Comparison of ENCODE assay signal across 9 cellular contexts in the genomic region with DNA sequence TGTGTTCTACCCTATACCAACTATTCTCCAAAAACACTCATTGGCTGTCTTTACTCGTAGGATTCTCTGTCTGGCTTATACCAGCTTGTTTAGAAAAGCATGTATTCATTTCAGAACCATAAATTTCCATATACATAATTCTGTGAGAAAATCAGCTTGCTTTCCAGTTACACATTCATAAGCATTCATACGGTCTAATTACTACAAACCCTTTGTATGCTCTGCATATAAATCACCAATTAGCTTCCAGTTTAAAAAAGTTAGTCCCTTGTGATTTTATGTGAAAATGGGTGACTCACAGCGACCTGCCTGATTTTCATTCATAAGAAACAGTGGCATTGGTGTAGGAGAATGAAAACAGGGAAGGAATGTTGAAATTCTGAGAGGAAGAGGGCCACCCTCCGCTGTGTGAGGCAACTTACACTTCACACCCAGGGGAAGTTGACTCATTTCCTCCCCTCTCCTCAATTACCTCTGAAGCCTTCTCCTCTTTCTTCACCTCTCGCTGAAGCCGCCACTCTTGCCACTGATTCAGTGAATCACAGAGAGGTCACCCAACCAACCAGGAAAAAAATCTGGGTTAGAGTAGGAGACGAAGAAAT.
DNase-seq lines count a peak whose midpoint lies in the region; ATAC-seq and TF ChIP-seq lines count a peak whose summit lies in the region.
"Had no signal": no experiment of that assay in that cellular context is flagged by ENCODE, and none has a peak within 500 bp of the region (broad histone marks: within the 10 kb centered on the region; RNA-seq: fewer than 3 reads in every experiment).

No MANE protein-coding gene starts in this region.

- H3K9me3 ChIP-seq in body of pancreas: no peaks in the 10 kb centered on the region
- H3K9me3 ChIP-seq: tibial artery had no signal

- no peaks in the 10 kb centered on the region for H3K79me2 ChIP-seq in mesendoderm (ENCODE audit: control insufficient read depth, insufficient read depth, low read length)

- no peak overlapping the region for H3K56ac ChIP-seq in mesendoderm (ENCODE audit: low read length)

- no peak overlapping the region for H3K23ac ChIP-seq in mesendoderm (ENCODE audit: low read length)

- ATAC-seq in body of pancreas (peak; percentile 35), GM19023 (IDR thresholded peaks at IDR 0.05; ENCODE audit: unreplicated experiment) (no peak)

- H4K8ac ChIP-seq in mesendoderm (ENCODE audit: low read depth, low read length): no peak overlapping the region

- H3K27ac ChIP-seq in body of pancreas (no peak overlapping the region), mesendoderm (ENCODE audit: low read depth, low read length) (peak overlapping the region; percentile 75)
- H3K27ac ChIP-seq: tibial artery had no signal

- no peak overlapping the region for H2AK5ac ChIP-seq in mesendoderm (ENCODE audit: low read length)

- H3K4me2 ChIP-seq in mesendoderm (ENCODE audit: low read length): no peak overlapping the region

- no peak for TF ChIP-seq CTCF in body of pancreas (IDR thresholded peaks at IDR 0.05)

- no peaks in the 10 kb centered on the region for H3K36me3 ChIP-seq in body of pancreas (replicated peaks in 1 of 2; ENCODE audit: insufficient read depth in 1 of 2, low read depth in 2 of 2)
- no peaks in the 10 kb centered on the region for H3K36me3 ChIP-seq in mesendoderm (ENCODE audit: control insufficient read depth, insufficient read depth, low read length)
- H3K36me3 ChIP-seq: tibial artery had no signal

- DNase-seq in GDM1 (lab: John Stamatoyannopoulos, UW): peak; percentile 15
- peak; percentile 92 for DNase-seq in NCI-H460 (ENCODE audit: extremely low read depth, low read depth)
- peak in 1 of 4 donors; percentile 32 for DNase-seq in body of pancreas
- DNase-seq in mesendoderm: peak; percentile 97
- DNase-seq in NCI-H2227 treated with DMSO at 0.1 percent for 48 hours (lab: John Stamatoyannopoulos, UW): no peak
- DNase-seq in SHP77 (lab: John Stamatoyannopoulos, UW): no peak
- no peak for DNase-seq in midbrain (lab: John Stamatoyannopoulos, UW)

- intact Hi-C loops in body of pancreas (cut with DNase I): no loop called here

- H2BK120ac ChIP-seq in mesendoderm (ENCODE audit: low read depth, low read length): no peak overlapping the region

- H3K4me3 ChIP-seq in body of pancreas (no peak overlapping the region), mesendoderm (ENCODE audit: low read length) (no peak overlapping the region)
- H3K4me3 ChIP-seq: tibial artery had no signal

- no peak overlapping the region for H2BK5ac ChIP-seq in mesendoderm (ENCODE audit: low read length)

- no peak overlapping the region for H2BK15ac ChIP-seq in mesendoderm (replicated peaks; ENCODE audit: low read depth)

- TF ChIP-seq POLR2A in body of pancreas (IDR thresholded peaks at IDR 0.05): no peak

- no peak overlapping the region for H3K9ac ChIP-seq in mesendoderm (ENCODE audit: low read length)

- WGBS in body of pancreas, 2 donors: 44 to 63% methylated on average over 7 of the region's 7 CpGs
- no CpG with 5 or more reads among the region's 7 CpGs for WGBS in mesendoderm (ENCODE audit: extremely low coverage, insufficient coverage, low lambda C conversion rate)

- H3K27me3 ChIP-seq in body of pancreas: no peaks in the 10 kb centered on the region
- H3K27me3 ChIP-seq in mesendoderm (ENCODE audit: insufficient read depth, low read length, poor library complexity): no peaks in the 10 kb centered on the region
- H3K27me3 ChIP-seq: tibial artery had no signal

- no peaks in the 10 kb centered on the region for H3K79me1 ChIP-seq in mesendoderm (ENCODE audit: low read length)

- H3K18ac ChIP-seq in mesendoderm (ENCODE audit: low read length): no peak overlapping the region

- H3K4me1 ChIP-seq in body of pancreas (no peaks in the 10 kb centered on the region), mesendoderm (ENCODE audit: control insufficient read depth, low read depth, low read length) (peaks cover 4% of the 10 kb centered on the region)
- H3K4me1 ChIP-seq: tibial artery had no signal

- no peak overlapping the region for H3K4ac ChIP-seq in mesendoderm (ENCODE audit: low read depth, low read length)

- H4K5ac ChIP-seq in mesendoderm (ENCODE audit: low read length): no peak overlapping the region

Comparison
In these comparisons a context has a peak if more than half of its experiments do, and no peak if none do; other contexts are left out.
1. DNase-seq: peak in GDM1 (single experiment), NCI-H460 (single experiment) and mesendoderm (single experiment); none in NCI-H2227 treated with DMSO at 0.1 percent for 48 hours (single experiment), SHP77 (0 of 2) and midbrain (single experiment).